In genomic region chr10:178208-178607, GRCh38 we compare ENCODE assay signal across 8 cellular contexts. TPM values are rescaled to one million over a fixed set of nuclear protein-coding genes. Genes with fewer than 3 reads are reported as not detected.
DNase-seq lines count a peak whose midpoint lies in the region; ATAC-seq and TF ChIP-seq lines count a peak whose summit lies in the region.

No MANE protein-coding gene starts in this region.

- no peak for ATAC-seq in HG02970 (IDR thresholded peaks at IDR 0.05; ENCODE audit: low FRiP score, unreplicated experiment)

- no peak overlapping the region for H3K4me3 ChIP-seq in mesendoderm (ENCODE audit: low read length)

- no peak overlapping the region for H2BK15ac ChIP-seq in mesendoderm (replicated peaks; ENCODE audit: low read depth)

- H2AK5ac ChIP-seq in mesendoderm (ENCODE audit: low read length): no peak overlapping the region

- H3K79me1 ChIP-seq in mesendoderm (ENCODE audit: low read length): peaks cover 2% of the 10 kb centered on the region

- WGBS in mesendoderm (ENCODE audit: extremely low coverage, insufficient coverage, low lambda C conversion rate): no CpG with 5 or more reads among the region's 2 CpGs

- CTCF ChIA-PET in GM10248 (lab: Yijun Ruan, JAX): no interaction called here
- CTCF ChIA-PET in RWPE1 (lab: Yijun Ruan, JAX): no interaction called here

- TF ChIP-seq CTCF in 22Rv1 (IDR thresholded peaks at IDR 0.05) (peak; percentile 74), GM10248 (IDR thresholded peaks at IDR 0.05; ENCODE audit: control extremely low read depth, extremely low read depth, low read depth, missing control alignments) (peak; percentile 41), RWPE1 (conservative IDR thresholded peaks at IDR 0.05; ENCODE audit: low read depth) (peak; percentile 59)

- no peak overlapping the region for H4K8ac ChIP-seq in mesendoderm (ENCODE audit: low read depth, low read length)

- H3K56ac ChIP-seq in mesendoderm (ENCODE audit: low read length): no peak overlapping the region

- no peak overlapping the region for H3K23ac ChIP-seq in mesendoderm (ENCODE audit: low read length)

- H3K4me2 ChIP-seq in mesendoderm (ENCODE audit: low read length): no peak overlapping the region

- H3K27ac ChIP-seq in 22Rv1 (no peak overlapping the region), RWPE1 (no peak overlapping the region), mesendoderm (ENCODE audit: low read depth, low read length) (no peak overlapping the region)

- H3K4me1 ChIP-seq in mesendoderm (ENCODE audit: control insufficient read depth, low read depth, low read length): no peaks in the 10 kb centered on the region

- H2BK120ac ChIP-seq in mesendoderm (ENCODE audit: low read depth, low read length): no peak overlapping the region

- no peaks in the 10 kb centered on the region for H3K79me2 ChIP-seq in mesendoderm (ENCODE audit: control insufficient read depth, insufficient read depth, low read length)

- H4K5ac ChIP-seq in mesendoderm (ENCODE audit: low read length): no peak overlapping the region

- POLR2A ChIA-PET in GM10248 (lab: Yijun Ruan, JAX): no interaction called here
- POLR2A ChIA-PET in RWPE1 (lab: Yijun Ruan, JAX; ENCODE audit: low non-redundant PET): no interaction called here

- no peak overlapping the region for H3K4ac ChIP-seq in mesendoderm (ENCODE audit: low read depth, low read length)

- DNase-seq in GM10248 (ENCODE audit: extremely low spot score): no peak
- peak; percentile 36 for DNase-seq in RWPE1 (ENCODE audit: low spot score)
- peak; percentile 6 for DNase-seq in germinal center (ENCODE audit: low spot score)
- DNase-seq in iPS-NIHi11 (ENCODE audit: low spot score): no peak
- no peak for DNase-seq in mesendoderm
- no peak for DNase-seq in NK-92 treated with Interleukin-12 subunit alpha and Interleukin-12 subunit beta, amount 100 ng/mL, for 24 hours (lab: John Stamatoyannopoulos, UW)

- no peaks in the 10 kb centered on the region for H3K27me3 ChIP-seq in mesendoderm (ENCODE audit: insufficient read depth, low read length, poor library complexity)

- no peak overlapping the region for H2BK5ac ChIP-seq in mesendoderm (ENCODE audit: low read length)

- no peaks in the 10 kb centered on the region for H3K36me3 ChIP-seq in mesendoderm (ENCODE audit: control insufficient read depth, insufficient read depth, low read length)

- no peak overlapping the region for H3K18ac ChIP-seq in mesendoderm (ENCODE audit: low read length)

- H3K9ac ChIP-seq in mesendoderm (ENCODE audit: low read length): no peak overlapping the region

RNA-seq across cellular contexts. Expression of gene ZMYND11, which starts 43.0 kb away (rescaled TPM):
- polyA plus RNA-seq in mesendoderm (2013, experiment 1 of 2): 24.7 TPM
- polyA plus RNA-seq in mesendoderm (2013, experiment 2 of 2): 24.1 TPM

Comparison
In these comparisons a context has a peak if more than half of its experiments do, and no peak if none do; other contexts are left out.
1. DNase-seq: peak in RWPE1 (single experiment) and germinal center (single experiment); none in GM10248 (single experiment), iPS-NIHi11 (single experiment), mesendoderm (single experiment) and NK-92 treated with Interleukin-12 subunit alpha and Interleukin-12 subunit beta, amount 100 ng/mL, for 24 hours (single experiment).
2. Peak in every context shown above with its lines, with median percentiles within 50 percentile points of each other: CTCF ChIP-seq.